ENCODE assay signal across 21 cellular contexts in genomic region chr1:101227837-101228236, GRCh38.
"Had no signal": no experiment of that assay in that cellular context is flagged by ENCODE, and none has a peak within 500 bp of the region (broad histone marks: within the 10 kb centered on the region; RNA-seq: fewer than 3 reads in every experiment).

No MANE protein-coding gene starts in this region.

- H3K4me3 Mint-ChIP-seq: natural killer cell treated with Interleukin-12 subunit alpha and Interleukin-12 subunit beta and Interleukin-15 and Interleukin-18, amount 100 ng/mL, for 72 hours; neural progenitor cell had no signal

- H3K27me3 ChIP-seq: heart left ventricle, neural progenitor cell, ovary, right atrium auricular region, tibial artery, upper lobe of left lung, vagina had no signal

- ATAC-seq: esophagus mucosa; heart left ventricle; left colon; left ventricle myocardium superior; natural killer cell treated with Interleukin-12 subunit alpha and Interleukin-12 subunit beta and Interleukin-15 and Interleukin-18, amount 100 ng/mL, for 72 hours had no signal

- H3K4me1 ChIP-seq: heart left ventricle, neural progenitor cell, right atrium auricular region, tibial artery, upper lobe of left lung, vagina had no signal

- H3K4me1 Mint-ChIP-seq: neural progenitor cell had no signal

- H3K27ac Mint-ChIP-seq: natural killer cell treated with Interleukin-12 subunit alpha and Interleukin-12 subunit beta and Interleukin-15 and Interleukin-18, amount 100 ng/mL, for 72 hours; neural progenitor cell had no signal

- H3K27me3 Mint-ChIP-seq: natural killer cell treated with Interleukin-12 subunit alpha and Interleukin-12 subunit beta and Interleukin-15 and Interleukin-18, amount 100 ng/mL, for 72 hours had no signal

- H3K9me3 ChIP-seq: ovary, right atrium auricular region, tibial artery, upper lobe of left lung, vagina had no signal

- FAIRE-seq: endometrium had no signal

- H3K27ac ChIP-seq: heart left ventricle, neural progenitor cell, ovary, right atrium auricular region, tibial artery, upper lobe of left lung, vagina had no signal

- H3K9me3 Mint-ChIP-seq: natural killer cell treated with Interleukin-12 subunit alpha and Interleukin-12 subunit beta and Interleukin-15 and Interleukin-18, amount 100 ng/mL, for 72 hours had no signal

- H2AFZ ChIP-seq: neural progenitor cell had no signal

- H3K36me3 ChIP-seq: heart left ventricle, neural progenitor cell, ovary, right atrium auricular region, tibial artery, upper lobe of left lung, vagina had no signal

- H3K4me3 ChIP-seq: heart left ventricle, lung, neural progenitor cell, ovary, right atrium auricular region, smooth muscle cell, tibial artery, upper lobe of left lung, vagina had no signal

- H3K4me2 ChIP-seq: neural progenitor cell, smooth muscle cell had no signal

- DNase-seq: effector memory CD4-positive, alpha-beta T cell; heart left ventricle; hippocampal formation; left colon; left ventricle myocardium superior; mesenchymal stem cell; midbrain; nucleus accumbens; ovary; stimulated activated CD4-positive, alpha-beta T cell treated with anti-CD3 and anti-CD28 coated beads, Interleukin-2, amount 100 ng/mL, for 48 hours; stimulated activated naive CD4-positive, alpha-beta T cell treated with Interleukin-2 at 50 U/mL for 16 hours; tibial artery; upper lobe of left lung had no signal

- H3K9ac ChIP-seq: neural progenitor cell had no signal

- H3K36me3 Mint-ChIP-seq: natural killer cell treated with Interleukin-12 subunit alpha and Interleukin-12 subunit beta and Interleukin-15 and Interleukin-18, amount 100 ng/mL, for 72 hours; neural progenitor cell had no signal
